21 cellular contexts compared by ENCODE assay signal in genomic region chr1:10808441-10808840, GRCh38. TPM values are rescaled to one million over a fixed set of nuclear protein-coding genes. Genes with fewer than 3 reads are reported as not detected.
DNase-seq lines count a peak whose midpoint lies in the region; ATAC-seq, FAIRE-seq and TF ChIP-seq lines count a peak whose summit lies in the region.
"Had no signal": no experiment of that assay in that cellular context is flagged by ENCODE, and none has a peak within 500 bp of the region (broad histone marks: within the 10 kb centered on the region; RNA-seq: fewer than 3 reads in every experiment).

No MANE protein-coding gene starts in this region.

- TF ChIP-seq RAD21 in SK-N-SH (IDR thresholded peaks at IDR 0.05; ENCODE audit: low read length) (no peak), A549 (conservative IDR thresholded peaks at IDR 0.05 in 1 of 2, IDR thresholded peaks at IDR 0.05 in 1 of 2) (no peak), H1 (IDR thresholded peaks at IDR 0.05 in 1 of 2, conservative IDR thresholded peaks at IDR 0.05 in 1 of 2; ENCODE audit: low read depth in 2 of 2, low read length in 2 of 2) (no peak)

- H4K12ac ChIP-seq in trophoblast cell (ENCODE audit: low read depth, low read length): no peak overlapping the region

- CTCF ChIA-PET in SK-N-SH (lab: Yijun Ruan, JAX): interaction anchor here (0.7 kb wide), 1 partner anchor 301 kb away, joined by 4 read pairs; no protein-coding TSS in a partner anchor
- CTCF ChIA-PET in A549 (lab: Yijun Ruan, JAX): interaction anchor here (1.8 kb wide), 1 partner anchor 59 kb away, joined by 6 read pairs; no protein-coding TSS in a partner anchor
- CTCF ChIA-PET in H1 (lab: Charles Lee; ENCODE audit: partially characterized antibody): no interaction called here

- H3K79me2 ChIP-seq in SK-N-SH (ENCODE audit: insufficient read depth): no peaks in the 10 kb centered on the region
- H3K79me2 ChIP-seq in H1 (ENCODE audit: control insufficient read depth in 1 of 2, insufficient read depth in 2 of 2, low read length in 2 of 2): no peaks in the 10 kb centered on the region
- H3K79me2 ChIP-seq in trophoblast cell (ENCODE audit: control insufficient read depth, insufficient read depth, low read length, poor library complexity): no peaks in the 10 kb centered on the region

- H3K4ac ChIP-seq in H1 (replicated peaks; ENCODE audit: insufficient read length, low read depth, low read length) (no peak overlapping the region), trophoblast cell (ENCODE audit: low read depth, low read length) (no peak overlapping the region)

- ATAC-seq in SK-N-SH treated with all-trans-retinoic acid at 6 μM for 48 hours: no peak
- ATAC-seq in A549: no peak

- no peak overlapping the region for H2BK20ac ChIP-seq in H1 (ENCODE audit: low read length)

- H3K9me3 ChIP-seq in SK-N-SH (no peaks in the 10 kb centered on the region), A549 (no peaks in the 10 kb centered on the region), H1 (ENCODE audit: insufficient read depth in 2 of 2, low read depth in 1 of 2, low read length in 1 of 2) (no peaks in the 10 kb centered on the region), trophoblast cell (ENCODE audit: insufficient read depth, low read depth, low read length) (peaks cover 2% of the 10 kb centered on the region), colonic mucosa (no peaks in the 10 kb centered on the region)

- 47% methylated on average over 7 of the region's 7 CpGs for WGBS in SK-N-SH (ENCODE audit: low lambda C conversion rate)
- 43% methylated on average over 7 of the region's 7 CpGs for WGBS in A549 (ENCODE audit: missing lambda C conversion rate)
- WGBS in H1 (ENCODE audit: extremely low coverage in 1 of 2, insufficient coverage in 1 of 2, insufficient read length in 1 of 2, insufficient replicate concordance in 2 of 2, low coverage in 1 of 2, low lambda C conversion rate in 2 of 2, missing lambda C conversion rate in 1 of 2), 2 experiments: 89% methylated on average over 7 of the region's 7 CpGs; no CpG with 5 or more reads in 1 of the 2 experiments
- WGBS in trophoblast cell (ENCODE audit: extremely low coverage, insufficient coverage, insufficient read length): no CpG with 5 or more reads among the region's 7 CpGs

- H3K9ac ChIP-seq in SK-N-SH (no peak overlapping the region), H1 (replicated peaks in 1 of 4; ENCODE audit: extremely low read depth in 1 of 4, low read depth in 3 of 4, low read length in 3 of 4) (no peak overlapping the region), trophoblast cell (ENCODE audit: low read length) (no peak overlapping the region), colonic mucosa (ENCODE audit: low read depth in 2 of 2, low read length in 2 of 2) (no peak overlapping the region)

- H3K4me3 ChIP-seq in SK-N-SH (ENCODE audit: low read depth in 2 of 2, low read length in 1 of 2) (no peak overlapping the region), A549 (no peak overlapping the region), H1 (ENCODE audit: extremely low read depth in 1 of 4, insufficient read depth in 2 of 4, low read depth in 3 of 4, low read length in 4 of 4) (no peak overlapping the region), trophoblast cell (ENCODE audit: low read depth, low read length) (no peak overlapping the region), colonic mucosa (no peak overlapping the region)

- H3K23me2 ChIP-seq in H1 (ENCODE audit: low read depth, low read length): peaks cover 6% of the 10 kb centered on the region; the same call in 1 of the 2 replicates

- H3K4me2 ChIP-seq in SK-N-SH: peak overlapping the region; percentile 30; the same call in 1 of the 2 replicates
- no peak overlapping the region for H3K4me2 ChIP-seq in A549
- H3K4me2 ChIP-seq in H1 (ENCODE audit: insufficient read depth in 1 of 2, low read depth in 2 of 2, low read length in 2 of 2): no peak overlapping the region
- no peak overlapping the region for H3K4me2 ChIP-seq in trophoblast cell (ENCODE audit: low read length)

- H4K5ac ChIP-seq in H1 (ENCODE audit: insufficient read length, low read depth, low read length): no peak overlapping the region

- H3F3A ChIP-seq in SK-N-SH (replicated peaks; ENCODE audit: insufficient read depth): no peaks in the 10 kb centered on the region

- TF ChIP-seq EP300 in SK-N-SH (IDR thresholded peaks at IDR 0.05; ENCODE audit: borderline replicate concordance in 1 of 2, low read depth in 1 of 2, low read length in 1 of 2): no peak
- no peak for TF ChIP-seq EP300 in A549 (IDR thresholded peaks at IDR 0.05)
- no peak for TF ChIP-seq EP300 in H1 (IDR thresholded peaks at IDR 0.05; ENCODE audit: borderline replicate concordance in 1 of 2, low read depth in 2 of 2, low read length in 2 of 2)

- H3K14ac ChIP-seq in H1 (ENCODE audit: insufficient read length): no peak overlapping the region
- H3K14ac ChIP-seq in trophoblast cell (ENCODE audit: low read length): no peak overlapping the region

- H2BK15ac ChIP-seq in H1 (ENCODE audit: low read length): no peak overlapping the region

- H2AK5ac ChIP-seq in H1 (ENCODE audit: low read depth, low read length) (no peak overlapping the region), trophoblast cell (ENCODE audit: low read length) (no peak overlapping the region)

- TF ChIP-seq CTCF in SK-N-SH (IDR thresholded peaks at IDR 0.05) (no peak), A549 (IDR thresholded peaks at IDR 0.05) (no peak), H1 (IDR thresholded peaks at IDR 0.05; ENCODE audit: control extremely low read depth in 1 of 3, insufficient read depth in 1 of 3, low read depth in 1 of 3, low read length in 3 of 3) (no peak), colonic mucosa (IDR thresholded peaks at IDR 0.05) (no peak)

- TF ChIP-seq POLR2A in A549 (IDR thresholded peaks at IDR 0.05; ENCODE audit: low read length) (no peak), H1 (IDR thresholded peaks at IDR 0.05; ENCODE audit: control extremely low read depth in 1 of 2, low read depth in 2 of 2, low read length in 2 of 2) (no peak)

- H2BK5ac ChIP-seq in H1 (ENCODE audit: low read depth, low read length): no peak overlapping the region
- H2BK5ac ChIP-seq in trophoblast cell (ENCODE audit: low read depth, low read length, poor library complexity): no peak overlapping the region

- H3K79me1 ChIP-seq in H1 (ENCODE audit: low read depth, low read length): no peaks in the 10 kb centered on the region
- H3K79me1 ChIP-seq in trophoblast cell (ENCODE audit: low read length): no peaks in the 10 kb centered on the region

- H3K27ac ChIP-seq in SK-N-SH (ENCODE audit: low read depth in 2 of 2, low read length in 1 of 2) (no peak overlapping the region), A549 (no peak overlapping the region), H1 (ENCODE audit: low read depth, low read length) (no peak overlapping the region), trophoblast cell (ENCODE audit: low read depth, low read length) (no peak overlapping the region), colonic mucosa (no peak overlapping the region)
- H3K27ac ChIP-seq: 22Rv1 had no signal

- FAIRE-seq in A549 (lab: Jason Lieb, UNC) (no peak), H1 (lab: Jason Lieb, UNC) (no peak)
- FAIRE-seq: A204.1, GM12891, GM18507 had no signal

- H3K36me3 ChIP-seq in SK-N-SH (replicated peaks in 1 of 2; ENCODE audit: control insufficient read depth in 1 of 2, insufficient read depth in 2 of 2, low read length in 1 of 2): no peaks in the 10 kb centered on the region
- H3K36me3 ChIP-seq in H1 (ENCODE audit: control insufficient read depth in 2 of 4, insufficient read depth in 4 of 4, low read length in 3 of 4): no peaks in the 10 kb centered on the region
- no peaks in the 10 kb centered on the region for H3K36me3 ChIP-seq in trophoblast cell (ENCODE audit: control insufficient read depth in 1 of 2, insufficient read depth in 2 of 2, low read length in 2 of 2)
- no peaks in the 10 kb centered on the region for H3K36me3 ChIP-seq in colonic mucosa

- no peak overlapping the region for H2BK12ac ChIP-seq in H1 (ENCODE audit: low read depth, low read length)
- H2BK12ac ChIP-seq in trophoblast cell (ENCODE audit: low read length): no peak overlapping the region

- H4K20me1 ChIP-seq in SK-N-SH (ENCODE audit: insufficient read depth): no peaks in the 10 kb centered on the region
- peaks cover 0 to 3% of the 10 kb centered on the region in 2 experiments for H4K20me1 ChIP-seq in H1 (replicated peaks in 1 of 2; ENCODE audit: control insufficient read depth in 1 of 2, insufficient read depth in 2 of 2, low read length in 2 of 2)

- H2BK120ac ChIP-seq in H1 (replicated peaks; ENCODE audit: low read depth, low read length): no peak overlapping the region
- no peak overlapping the region for H2BK120ac ChIP-seq in trophoblast cell (ENCODE audit: insufficient read depth, low read length, poor library complexity)

- H3K56ac ChIP-seq in H1 (replicated peaks; ENCODE audit: insufficient read length, low read depth, low read length): no peak overlapping the region

- no peak overlapping the region for H3K18ac ChIP-seq in H1 (ENCODE audit: extremely low read depth, low read length)
- no peak overlapping the region for H3K18ac ChIP-seq in trophoblast cell (ENCODE audit: low read length)

- intact Hi-C loops in colonic mucosa (cut with DNase I): no loop called here

- H3K9me2 ChIP-seq in SK-N-SH: no peaks in the 10 kb centered on the region

- no peak overlapping the region for H4K91ac ChIP-seq in H1 (replicated peaks; ENCODE audit: insufficient read length, low read length)
- H4K91ac ChIP-seq in trophoblast cell (ENCODE audit: low read depth, low read length): no peak overlapping the region

- H3K23ac ChIP-seq in H1 (ENCODE audit: insufficient read length) (no peak overlapping the region), trophoblast cell (ENCODE audit: low read length) (peak overlapping the region; percentile 64)

- POLR2A ChIA-PET in SK-N-SH (lab: Yijun Ruan, JAX) (no interaction called here), A549 (lab: Yijun Ruan, JAX) (no interaction called here), H1 (lab: Charles Lee; ENCODE audit: partially characterized antibody) (no interaction called here)

- H2AFZ ChIP-seq in SK-N-SH (ENCODE audit: low read depth) (no peak overlapping the region), H1 (ENCODE audit: low read length) (no peak overlapping the region), trophoblast cell (ENCODE audit: insufficient read depth, low read length, poor library complexity) (no peak overlapping the region)

- no peak overlapping the region for H4K8ac ChIP-seq in H1 (ENCODE audit: extremely low read depth, insufficient read depth, low read length)
- no peak overlapping the region for H4K8ac ChIP-seq in trophoblast cell (ENCODE audit: low read depth, low read length)

- peaks cover 51% of the 10 kb centered on the region for H3K27me3 ChIP-seq in SK-N-SH (ENCODE audit: insufficient read depth)
- H3K27me3 ChIP-seq in H1 (replicated peaks in 1 of 4; ENCODE audit: control insufficient read depth in 3 of 4, extremely low read depth in 1 of 4, insufficient read depth in 3 of 4, low read length in 3 of 4): no peaks in the 10 kb centered on the region
- H3K27me3 ChIP-seq in trophoblast cell (ENCODE audit: insufficient read depth, low read length): no peaks in the 10 kb centered on the region
- no peaks in the 10 kb centered on the region for H3K27me3 ChIP-seq in colonic mucosa

- DNase-seq in SK-N-SH (no peak), A549 (ENCODE audit: low read depth in 1 of 2, low spot score in 1 of 2) (no peak), H1 (ENCODE audit: low read depth in 1 of 2, low spot score in 2 of 2) (no peak), trophoblast cell (no peak), NCI-H2171 treated with DMSO at 0.1 percent for 48 hours (lab: John Stamatoyannopoulos, UW) (no peak), colonic mucosa (no peak)
- DNase-seq: C1 segment of cervical spinal cord; Calu3; CD4-positive, alpha-beta memory T cell; COR-L47; DMS53; DMS79 treated with DMSO at 0.1 percent for 48 hours; GF-D8; GOT3; H7; HCEC 1CT had no signal

- H3K4me1 ChIP-seq in SK-N-SH (ENCODE audit: control insufficient read depth in 1 of 2, insufficient read depth in 2 of 2, low read depth in 1 of 2, low read length in 1 of 2): peaks cover 0 to 4% of the 10 kb centered on the region in 2 experiments; a peak in 1 of 4 replicates
- H3K4me1 ChIP-seq in A549: no peaks in the 10 kb centered on the region
- H3K4me1 ChIP-seq in H1 (replicated peaks in 1 of 4; ENCODE audit: control insufficient read depth in 3 of 4, insufficient read depth in 4 of 4, low read length in 3 of 4): peaks cover 0 to 3% (median 0%) of the 10 kb centered on the region in 4 experiments; a peak in 1 of 7 replicates
- no peaks in the 10 kb centered on the region for H3K4me1 ChIP-seq in trophoblast cell (ENCODE audit: control insufficient read depth in 1 of 2, insufficient read depth in 2 of 2, low read length in 2 of 2)
- no peaks in the 10 kb centered on the region for H3K4me1 ChIP-seq in colonic mucosa

RNA-seq across cellular contexts. Expression of gene CASZ1, which starts 12.0 kb away (rescaled TPM):
- polyA plus RNA-seq in SK-N-SH (2012; rRNA removed): 0.37 and 0.51 TPM in 2 replicates
- 0.21 and 0.41 TPM in 2 replicates for polyA plus RNA-seq in SK-N-SH (2012; cell fraction: cytosol; rRNA removed)
- polyA plus RNA-seq in SK-N-SH (2012; cell fraction: nucleus; rRNA removed): 1.0 and 1.4 TPM in 2 replicates
- polyA plus RNA-seq in A549 (2011; rRNA removed): 0.52 and 0.56 TPM in 2 replicates
- 1.0 TPM in 2 replicates for polyA plus RNA-seq in A549 (2012; cell fraction: cytosol; rRNA removed)
- 1.6 and 3.8 TPM in 2 replicates for polyA plus RNA-seq in A549 (2012; cell fraction: nucleus; rRNA removed)
- 0.94 to 1.2 TPM (median 1.1 TPM) in 3 replicates for polyA plus RNA-seq in A549 (2017; fragmentation: RNase III; extraction: RNeasy Plus Mini Kit Qiagen cat#74134 plus additional on column Dnase treatment)
- polyA minus RNA-seq in A549 (2011; rRNA and poly(A)+ RNA removed): 0.92 and 1.1 TPM in 2 replicates
- 6.1 and 7.7 TPM in 2 replicates for total RNA-seq in H1 (2021; fragmentation: NEBNext Ultra II Directional; extraction: Animal tissue kit (Norgen Biotek cat#: 25700))
- polyA plus RNA-seq in H1 (2011; rRNA removed): 4.4 and 5.9 TPM in 2 replicates
- polyA plus RNA-seq in H1 (2011; cell fraction: cytosol; rRNA removed): 3.6 TPM
- 10.1 TPM for polyA plus RNA-seq in H1 (2011; cell fraction: nucleus; rRNA removed)
- polyA plus RNA-seq in H1 (2012, experiment 1 of 2): 2.2 to 4.5 TPM (median 4.3 TPM) in 4 replicates
- polyA plus RNA-seq in H1 (2012, experiment 2 of 2): 2.9 TPM
- polyA plus RNA-seq in H1 (2013, experiment 1 of 2): 6.5 TPM
- 6.3 TPM for polyA plus RNA-seq in H1 (2013, experiment 2 of 2)
- polyA minus RNA-seq in H1 (2011; rRNA and poly(A)+ RNA removed): 3.9 and 5.8 TPM in 2 replicates
- 5.8 TPM for polyA minus RNA-seq in H1 (2011; cell fraction: cytosol; rRNA and poly(A)+ RNA removed)
- 10.2 TPM for polyA minus RNA-seq in H1 (2011; cell fraction: nucleus; rRNA and poly(A)+ RNA removed)
- 4.4 and 4.8 TPM in 2 replicates for polyA plus RNA-seq in trophoblast cell (2013)
- 10 to 100 TPM; 45.0 to 56.0 TPM for total RNA-seq in colonic mucosa
